In the genomic region with DNA sequence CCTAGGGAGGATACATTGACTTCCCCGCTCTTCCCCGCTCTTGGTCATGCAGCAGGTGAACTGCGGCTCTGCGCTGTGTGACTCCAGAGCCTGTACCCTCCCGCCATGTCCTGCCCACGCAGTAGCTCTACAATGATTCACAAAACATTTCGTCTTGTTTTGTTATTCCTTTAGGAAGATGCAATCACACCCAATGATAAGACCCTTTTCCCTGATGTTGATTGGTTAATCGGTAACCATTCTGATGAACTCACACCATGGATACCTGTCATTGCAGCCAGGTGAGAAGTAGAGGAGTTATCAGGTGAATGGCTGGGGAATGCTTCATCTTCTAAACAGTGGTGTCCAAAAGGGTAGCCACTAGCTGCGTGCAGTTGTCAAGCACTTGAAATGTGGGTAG, we compare ENCODE assay signal across 28 cellular contexts.
"Had no signal": no experiment of that assay in that cellular context is flagged by ENCODE, and none has a peak within 500 bp of the region (broad histone marks: within the 10 kb centered on the region; RNA-seq: fewer than 3 reads in every experiment).

No MANE protein-coding gene starts in this region.

- H3K27me3 Mint-ChIP-seq: naive B cell; naive thymus-derived CD8-positive, alpha-beta T cell; natural killer cell treated with Interleukin-12 subunit alpha and Interleukin-12 subunit beta and Interleukin-15 and Interleukin-18, amount 100 ng/mL, for 72 hours; stimulated activated memory B cell treated with anti-CD40 and anti-IgM and Interleukin-4, amounts not matched to agents 10 μg/mL and 1 μg/mL and 100 μg/mL, for 72 hours; stimulated activated naive CD8-positive, alpha-beta T cell treated with anti-CD3 and anti-CD28 coated beads, Interleukin-15, amount 100 ng/mL, for 72 hours had no signal

- H3K4me1 ChIP-seq: pancreas, prostate gland, right lobe of liver, sigmoid colon, testis, tibial artery, transverse colon, upper lobe of right lung, uterus had no signal

- ATAC-seq: naive thymus-derived CD8-positive, alpha-beta T cell; natural killer cell treated with Interleukin-12 subunit alpha and Interleukin-12 subunit beta and Interleukin-15 and Interleukin-18, amount 100 ng/mL, for 72 hours; pancreas; right cardiac atrium; right lobe of liver; stimulated activated memory B cell treated with anti-CD40 and anti-IgM and Interleukin-4, amounts not matched to agents 10 μg/mL and 1 μg/mL and 100 μg/mL, for 72 hours; stimulated activated naive CD8-positive, alpha-beta T cell treated with anti-CD3 and anti-CD28 coated beads, Interleukin-15, amount 100 ng/mL, for 72 hours; stimulated activated naive CD8-positive, alpha-beta T cell treated with anti-CD3 and anti-CD28 coated beads, Interleukin-15, Interleukin-2, amounts not matched to agents 100 U/mL and 50 U/mL, for 24 hours; upper lobe of right lung had no signal

- H3K4me1 Mint-ChIP-seq: neural crest cell; stimulated activated naive CD8-positive, alpha-beta T cell treated with anti-CD3 and anti-CD28 coated beads, Interleukin-15, amount 100 ng/mL, for 72 hours had no signal

- H3K27ac Mint-ChIP-seq: natural killer cell treated with Interleukin-12 subunit alpha and Interleukin-12 subunit beta and Interleukin-15 and Interleukin-18, amount 100 ng/mL, for 72 hours; nephron progenitor cell; stimulated activated memory B cell treated with anti-CD40 and anti-IgM and Interleukin-4, amounts not matched to agents 10 μg/mL and 1 μg/mL and 100 μg/mL, for 72 hours; stimulated activated naive CD8-positive, alpha-beta T cell treated with anti-CD3 and anti-CD28 coated beads, Interleukin-15, amount 100 ng/mL, for 72 hours had no signal

- FAIRE-seq: pancreas, small intestine had no signal

- H3K27me3 ChIP-seq: neutrophil, pancreas, right lobe of liver, sigmoid colon, suprapubic skin, testis, tibial artery, transverse colon, upper lobe of right lung, uterus had no signal

- DNase-seq: naive B cell; naive thymus-derived CD8-positive, alpha-beta T cell; nephron progenitor cell; nucleus accumbens; pancreas; right cardiac atrium; right lobe of liver; sigmoid colon; small intestine; stimulated activated CD4-positive, alpha-beta T cell treated with anti-CD3 and anti-CD28 coated beads, Interleukin-15, amount 100 ng/mL, for 24 hours; stimulated activated CD4-positive, alpha-beta T cell treated with anti-CD3 and anti-CD28 coated beads, Interleukin-2, amount 100 ng/mL, for 24 hours; stimulated activated CD4-positive, alpha-beta T cell treated with anti-CD3 and anti-CD28 coated beads, Interleukin-2, amount 100 ng/mL, for 48 hours; stimulated activated CD4-positive, alpha-beta T cell treated with anti-CD3 and anti-CD28 coated beads, Interleukin-4, amount 100 ng/mL, for 24 hours; stimulated activated naive CD4-positive, alpha-beta T cell; stimulated activated naive CD8-positive, alpha-beta T cell treated with anti-CD3 and anti-CD28 coated beads, Interleukin-15, amount 100 ng/mL, for 72 hours; stimulated activated naive CD8-positive, alpha-beta T cell treated with anti-CD3 and anti-CD28 coated beads, Interleukin-15, Interleukin-2, amounts not matched to agents 100 U/mL and 50 U/mL, for 24 hours; substantia nigra; testis; tibial artery; transverse colon; upper lobe of right lung; uterus had no signal

- H3K4me3 Mint-ChIP-seq: naive B cell; naive thymus-derived CD8-positive, alpha-beta T cell; natural killer cell treated with Interleukin-12 subunit alpha and Interleukin-12 subunit beta and Interleukin-15 and Interleukin-18, amount 100 ng/mL, for 72 hours; nephron progenitor cell; neural crest cell; stimulated activated memory B cell treated with anti-CD40 and anti-IgM and Interleukin-4, amounts not matched to agents 10 μg/mL and 1 μg/mL and 100 μg/mL, for 72 hours; stimulated activated naive CD8-positive, alpha-beta T cell treated with anti-CD3 and anti-CD28 coated beads, Interleukin-15, amount 100 ng/mL, for 72 hours had no signal

- H3K9me3 ChIP-seq: neutrophil, pancreas, prostate gland, right lobe of liver, sigmoid colon, suprapubic skin, testis, tibial artery, transverse colon, upper lobe of right lung, uterus had no signal

- H3K4me3 ChIP-seq: pancreas, prostate gland, right lobe of liver, sigmoid colon, suprapubic skin, testis, tibial artery, transverse colon, upper lobe of right lung, uterus had no signal

- H3K36me3 ChIP-seq: uterus had no signal

- H3K27ac ChIP-seq: neutrophil, pancreas, prostate gland, right lobe of liver, sigmoid colon, suprapubic skin, testis, tibial artery, transverse colon, upper lobe of right lung, uterus had no signal

- H3K9me3 Mint-ChIP-seq: naive B cell; naive thymus-derived CD8-positive, alpha-beta T cell; natural killer cell treated with Interleukin-12 subunit alpha and Interleukin-12 subunit beta and Interleukin-15 and Interleukin-18, amount 100 ng/mL, for 72 hours; nephron progenitor cell; neural crest cell; stimulated activated memory B cell treated with anti-CD40 and anti-IgM and Interleukin-4, amounts not matched to agents 10 μg/mL and 1 μg/mL and 100 μg/mL, for 72 hours; stimulated activated naive CD8-positive, alpha-beta T cell treated with anti-CD3 and anti-CD28 coated beads, Interleukin-15, amount 100 ng/mL, for 72 hours had no signal
